In the genomic region with DNA sequence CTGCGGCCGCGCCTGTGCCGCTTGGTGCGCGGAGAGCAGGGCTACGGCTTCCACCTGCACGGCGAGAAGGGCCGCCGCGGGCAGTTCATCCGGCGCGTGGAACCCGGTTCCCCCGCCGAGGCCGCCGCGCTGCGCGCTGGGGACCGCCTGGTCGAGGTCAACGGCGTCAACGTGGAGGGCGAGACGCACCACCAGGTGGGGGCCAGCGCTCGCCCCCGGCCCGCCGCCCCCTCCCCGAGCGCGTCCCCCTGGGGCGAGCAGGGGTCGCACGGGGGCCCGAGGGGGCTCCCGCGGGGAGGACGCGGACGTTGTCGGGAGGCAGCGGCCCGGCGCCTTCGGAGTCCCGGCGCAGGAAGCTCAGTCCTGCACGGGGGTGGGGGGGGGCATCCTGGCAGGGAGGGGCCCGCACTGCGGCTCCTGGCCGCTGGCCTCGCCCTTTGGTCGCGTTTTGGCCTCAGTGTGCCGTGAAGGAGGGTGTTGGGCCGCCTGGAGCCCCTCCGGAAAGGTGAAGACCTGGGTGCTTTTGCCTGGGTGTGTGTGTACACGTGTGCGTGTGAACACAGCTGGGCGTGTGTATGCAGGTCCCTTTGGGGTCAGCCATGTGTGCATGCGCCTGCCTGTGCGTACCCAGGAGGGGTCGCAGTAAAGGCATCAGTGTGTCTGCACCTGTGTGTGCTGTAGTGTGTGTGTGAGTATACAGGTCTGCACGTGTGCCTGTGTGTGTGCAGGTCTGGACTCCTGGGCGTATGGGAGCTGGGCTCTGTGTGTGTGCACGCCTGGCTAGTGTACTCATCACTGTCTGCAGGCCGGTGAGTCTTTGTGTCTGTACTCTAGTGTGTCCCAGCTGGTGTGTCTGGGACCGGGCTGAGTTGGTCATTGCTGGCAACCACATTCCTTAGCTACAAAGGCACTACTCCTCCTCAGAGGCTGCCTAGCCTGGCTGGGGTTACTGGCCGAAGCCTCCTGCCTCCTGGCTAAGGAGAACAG, we compare ENCODE assay signal across 8 cellular contexts. TPM values are rescaled to one million over a fixed set of nuclear protein-coding genes. Genes with fewer than 3 reads are reported as not detected.
DNase-seq lines count a peak whose midpoint lies in the region; ATAC-seq, FAIRE-seq and TF ChIP-seq lines count a peak whose summit lies in the region.

No MANE protein-coding gene starts in this region.

- TF ChIP-seq POLR2A in adrenal gland (IDR thresholded peaks at IDR 0.05) (no peak), suprapubic skin (IDR thresholded peaks at IDR 0.05) (no peak)

- POLR2A ChIA-PET in BJ (lab: Charles Lee), result interaction anchor here (0.6 kb wide), 1 partner anchor 14 kb away, joined by 8 read pairs; no protein-coding TSS in a partner anchor

- H3K36me3 ChIP-seq in BJ (ENCODE audit: control insufficient read depth, insufficient read depth, low read length), result peaks cover 12% of the 10 kb centered on the region
- no peaks in the 10 kb centered on the region for H3K36me3 ChIP-seq in adrenal gland (replicated peaks in 1 of 2)
- no peaks in the 10 kb centered on the region for H3K36me3 ChIP-seq in kidney (ENCODE audit: control insufficient read depth in 1 of 2, insufficient read depth in 2 of 2, low read length in 2 of 2)
- no peaks in the 10 kb centered on the region for H3K36me3 ChIP-seq in suprapubic skin

- ATAC-seq in HG03442 (IDR thresholded peaks at IDR 0.05; ENCODE audit: unreplicated experiment), result no peak

- no peak for TF ChIP-seq EP300 in suprapubic skin (IDR thresholded peaks at IDR 0.05)

- H3K27ac ChIP-seq in adrenal gland (peak overlapping the region in 4 of 5 donors; percentile 32 to 79 (median 40)), kidney (ENCODE audit: low read depth in 2 of 2, low read length in 2 of 2) (no peak overlapping the region), suprapubic skin (peak overlapping the region; percentile 23)

- TF ChIP-seq CTCF in BJ (IDR thresholded peaks at IDR 0.05; ENCODE audit: insufficient read depth, low read depth, low read length) (0 out of 2 replicates have a peak, but pooled peaks have one; percentile 17), adrenal gland (IDR thresholded peaks at IDR 0.05) (no peak), kidney (IDR thresholded peaks at IDR 0.05; ENCODE audit: borderline replicate concordance, extremely low read depth, insufficient read depth) (no peak), suprapubic skin (IDR thresholded peaks at IDR 0.05) (no peak)

- H3K4me3 ChIP-seq in BJ (ENCODE audit: low read depth, low read length) (peak overlapping the region; percentile 62), adrenal gland (peak overlapping the region in 2 of 4 donors; percentile 34 to 84), kidney (ENCODE audit: low read length in 2 of 2) (peak overlapping the region; percentile 64 to 82), suprapubic skin (peak overlapping the region; percentile 75)

- FAIRE-seq in kidney (lab: Jason Lieb, UNC) (no peak), GM19239 (lab: Jason Lieb, UNC) (no peak)

- H3K4me1 ChIP-seq in adrenal gland (replicated peaks in 1 of 2) (peaks cover 14 to 40% of the 10 kb centered on the region in 2 donors), kidney (ENCODE audit: control insufficient read depth in 1 of 2, insufficient read depth in 1 of 2, low read depth in 1 of 2, low read length in 2 of 2) (peaks cover 0 to 42% of the 10 kb centered on the region in 2 donors), suprapubic skin (peaks cover 43% of the 10 kb centered on the region)

- no peaks in the 10 kb centered on the region for H3K27me3 ChIP-seq in BJ (ENCODE audit: control insufficient read depth, insufficient read depth, low read length)
- H3K27me3 ChIP-seq in adrenal gland, result no peaks in the 10 kb centered on the region
- no peaks in the 10 kb centered on the region for H3K27me3 ChIP-seq in suprapubic skin

- H3K9ac ChIP-seq in kidney (ENCODE audit: low read length in 2 of 2), result peak overlapping the region in 1 of 2 donors; percentile 40

- CTCF ChIA-PET in BJ (lab: Yijun Ruan, JAX), result interaction anchor here (0.9 to 2.2 kb wide), 5 partner anchors 8 to 113 kb away, joined by 3 to 10 read pairs (median 4); partner anchors contain the start of genes NTHL1 and TSC2

- H3K9me3 ChIP-seq in adrenal gland (replicated peaks in 1 of 3) (no peaks in the 10 kb centered on the region), kidney (ENCODE audit: control insufficient read depth in 1 of 2, low read length in 2 of 2) (no peaks in the 10 kb centered on the region), suprapubic skin (no peaks in the 10 kb centered on the region)

- 7 to 72% (median 19%) methylated on average over 5 to 76 of the region's 76 CpGs for WGBS in adrenal gland, 4 donors
- 49% methylated on average over 3 of the region's 76 CpGs for WGBS in suprapubic skin

- intact Hi-C loops in adrenal gland (cut with DNase I), result no loop called here
- intact Hi-C loops in kidney (cut with DNase I), result loop anchor here (10.0 kb wide), 1 partner anchor 117 kb away; the partner anchor contains the start of gene RAB26

- DNase-seq in BJ (ENCODE audit: low read depth), result no peak
- peak; percentile 81 for DNase-seq in HuH-7.5 (ENCODE audit: low spot score)
- peak in 3 of 7 donors; percentile 18 to 32 (median 19) for DNase-seq in adrenal gland
- DNase-seq in kidney, result peak; percentile 76
- DNase-seq in suprapubic skin (ENCODE audit: low spot score in 2 of 2), result no peak
- DNase-seq in cortex of kidney (lab: John Stamatoyannopoulos, UW), result no peak
- no peak for DNase-seq in GM19239 (ENCODE audit: insufficient read length, low spot score)

RNA-seq across cellular contexts. Expression of gene NHERF2, which starts 0.6 kb away (rescaled TPM):
- polyA plus RNA-seq in BJ (2011; rRNA removed) (62.1 and 107 TPM in 2 replicates), adrenal gland (100 to 1,000 TPM in 2 of 3 donors, 10 to 100 TPM in 1; 12.5 to 263 (median 147) TPM), kidney (ENCODE audit: insufficient read depth, low read depth, low replicate concordance) (405 TPM)
- polyA minus RNA-seq in BJ (2011; rRNA and poly(A)+ RNA removed), result 25.1 and 26.2 TPM in 2 replicates
- total RNA-seq in adrenal gland (100 to 1,000 TPM in 2 of 8 donors, 10 to 100 TPM in 6; 49.2 to 155 (median 67.7) TPM), kidney (238 TPM), suprapubic skin (10 to 100 TPM; 13.8 to 36.5 (median 21.8) TPM)

RNA-seq across cellular contexts. Expression of gene NPW, which starts 7.7 kb away (rescaled TPM):
- 0.26 and 0.33 TPM in 2 replicates for polyA plus RNA-seq in BJ (2011; rRNA removed)
- polyA minus RNA-seq in BJ (2011; rRNA and poly(A)+ RNA removed), result not detected in 2 replicates
- 1 to 10 TPM in 2 of 8 donors, under 1 TPM in 1, not detected in 5; 0.50 to 3.9 (median 1.0) TPM for total RNA-seq in adrenal gland
- polyA plus RNA-seq in adrenal gland, result 1 to 10 TPM in 1 of 3 donors, under 1 TPM in 1, not detected in 1; 0.88 to 1.3 TPM
- total RNA-seq in kidney, result not detected
- polyA plus RNA-seq in kidney (ENCODE audit: insufficient read depth, low read depth, low replicate concordance), result not detected
- total RNA-seq in suprapubic skin, result 1 to 10 TPM in 2 of 4 donors, under 1 TPM in 1, not detected in 1; 0.65 to 5.6 (median 3.0) TPM

RNA-seq across cellular contexts. Expression of gene ZNF598, which starts 17.7 kb away (rescaled TPM):
- polyA plus RNA-seq in BJ (2011; rRNA removed) (14.4 and 23.0 TPM in 2 replicates), adrenal gland (10 to 100 TPM in 2 of 3 donors, 1 to 10 TPM in 1; 8.3 to 51.5 (median 37.9) TPM), kidney (ENCODE audit: insufficient read depth, low read depth, low replicate concordance) (14.3 TPM)
- polyA minus RNA-seq in BJ (2011; rRNA and poly(A)+ RNA removed), result 11.2 and 14.8 TPM in 2 replicates
- total RNA-seq in adrenal gland (10 to 100 TPM; 17.3 to 36.6 (median 29.0) TPM), kidney (34.9 TPM), suprapubic skin (100 to 1,000 TPM in 1 of 4 donors, 10 to 100 TPM in 3; 69.4 to 103 (median 84.0) TPM)

RNA-seq across cellular contexts. Expression of gene NTHL1, which starts 20.3 kb away (rescaled TPM):
- polyA plus RNA-seq in BJ (2011; rRNA removed) (14.6 and 21.0 TPM in 2 replicates), adrenal gland (10 to 100 TPM in 2 of 3 donors, 1 to 10 TPM in 1; 1.5 to 36.6 (median 34.3) TPM), kidney (ENCODE audit: insufficient read depth, low read depth, low replicate concordance) (36.0 TPM)
- 3.5 and 10.6 TPM in 2 replicates for polyA minus RNA-seq in BJ (2011; rRNA and poly(A)+ RNA removed)
- total RNA-seq in adrenal gland (10 to 100 TPM in 6 of 8 donors, 1 to 10 TPM in 2; 7.9 to 29.3 (median 14.4) TPM), kidney (15.3 TPM), suprapubic skin (10 to 100 TPM; 15.9 to 40.5 (median 20.9) TPM)

RNA-seq across cellular contexts. Expression of gene TSC2, which starts 20.5 kb away (rescaled TPM):
- 30.5 and 66.3 TPM in 2 replicates for polyA plus RNA-seq in BJ (2011; rRNA removed)
- polyA minus RNA-seq in BJ (2011; rRNA and poly(A)+ RNA removed), result 67.8 and 87.9 TPM in 2 replicates
- total RNA-seq in adrenal gland, result 100 to 1,000 TPM in 2 of 8 donors, 10 to 100 TPM in 6; 44.7 to 148 (median 92.6) TPM
- polyA plus RNA-seq in adrenal gland, result 100 to 1,000 TPM in 2 of 3 donors, 10 to 100 TPM in 1; 56.9 to 333 (median 105) TPM
- 151 TPM for total RNA-seq in kidney
- 40.0 TPM for polyA plus RNA-seq in kidney (ENCODE audit: insufficient read depth, low read depth, low replicate concordance)
- total RNA-seq in suprapubic skin, result 100 to 1,000 TPM; 103 to 193 (median 143) TPM

Comparison
In these comparisons a context has a peak if more than half of its experiments do, and no peak if none do; other contexts are left out.
1. DNase-seq: peak in HuH-7.5 (single experiment) and kidney (single experiment); none in BJ (single experiment), suprapubic skin (0 of 2), cortex of kidney (single experiment) and GM19239 (single experiment).
2. H3K27ac ChIP-seq: peak in adrenal gland (4 of 5) and suprapubic skin (single experiment); none in kidney (0 of 2).